In genomic region chr3:173977747-173978146, GRCh38 we compare ENCODE assay signal across 1 cellular context.
TF ChIP-seq lines count a peak whose summit lies in the region.

No MANE protein-coding gene starts in this region.

TF ChIP-seq in HEK293, 187 proteins besides CTCF, POLR2A, EP300 and RAD21 (continued from another document):
- 0 out of 2 replicates have a peak, but pooled peaks have one; percentile 19 for TF ChIP-seq PRDM10 (tag by site-specific recombination; IDR thresholded peaks at IDR 0.05)
- TF ChIP-seq ZNF416 (tag by site-specific recombination; IDR thresholded peaks at IDR 0.05): no peak
- TF ChIP-seq KLF10 (tag by site-specific recombination; IDR thresholded peaks at IDR 0.05): no peak
- TF ChIP-seq ZBTB49 (tag by site-specific recombination; IDR thresholded peaks at IDR 0.05; ENCODE audit: low read depth): no peak
- no peak for TF ChIP-seq ZNF704 (tag by site-specific recombination; IDR thresholded peaks at IDR 0.05)
